25 cellular contexts compared by ENCODE assay signal in the genomic region with DNA sequence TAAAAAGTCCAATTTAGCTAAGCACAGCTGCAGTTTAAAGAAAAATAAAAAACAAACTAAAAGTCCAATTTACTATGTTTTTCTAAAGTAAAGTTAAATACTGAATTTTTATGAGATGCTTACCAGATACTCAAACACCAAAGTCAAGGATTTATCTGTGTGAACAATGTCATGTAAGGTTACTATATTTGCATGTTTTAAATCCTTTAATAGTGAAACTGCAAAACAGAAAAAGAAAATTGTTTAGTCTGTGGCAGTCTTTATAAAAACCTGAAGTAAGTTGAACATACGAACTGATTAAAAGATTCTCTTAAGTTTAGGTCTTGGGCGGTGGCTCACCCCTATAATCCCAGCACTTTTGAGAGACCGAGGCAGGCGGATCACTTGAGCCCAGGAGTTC.
"Had no signal": no experiment of that assay in that cellular context is flagged by ENCODE, and none has a peak within 500 bp of the region (broad histone marks: within the 10 kb centered on the region; RNA-seq: fewer than 3 reads in every experiment).

No MANE protein-coding gene starts in this region.

- H3K27ac ChIP-seq: HL-60, KMS-11, SJSA1, SK-N-MC had no signal

- FAIRE-seq: HTR-8/SVneo, K562 had no signal

- H3K9me3 ChIP-seq: SJSA1 had no signal

- H3K36me3 ChIP-seq: SJSA1 had no signal

- ATAC-seq: K562, Panc1, Right ventricle myocardium inferior had no signal

- H3K27me3 ChIP-seq: SJSA1 had no signal

- H3K9ac ChIP-seq: KMS-11 had no signal

- H3K9me3 Mint-ChIP-seq: IgD-negative memory B cell had no signal

- H3K27me3 Mint-ChIP-seq: IgD-negative memory B cell had no signal

- H3K4me3 Mint-ChIP-seq: IgD-negative memory B cell had no signal

- H3K4me2 ChIP-seq: KMS-11 had no signal

- H3K27ac Mint-ChIP-seq: IgD-negative memory B cell had no signal

- H3K4me3 ChIP-seq: K562, SJSA1, SK-N-MC had no signal

- DNase-seq: Kasumi-1, MV-4-11, NCI-H1048, NCI-H1105, NCI-H1417, NCI-H1436 treated with DMSO at 0.1 percent for 48 hours, NCI-H1694, NCI-H187 treated with DMSO at 0.1 percent for 48 hours, NCI-H2029 treated with DMSO at 0.1 percent for 48 hours, NCI-H2107, NCI-H2227 treated with DMSO at 0.1 percent for 48 hours, NCI-H524 treated with DMSO at 0.1 percent for 48 hours, NCI-H69, NCI-H774, SIG-M5, SW 1271 had no signal

- H3K4me1 ChIP-seq: SJSA1 had no signal
